2 cellular contexts compared by ENCODE assay signal in genomic region chr19:38908854-38909253, GRCh38.
TF ChIP-seq lines count a peak whose summit lies in the region.

No MANE protein-coding gene starts in this region.

TF ChIP-seq in A549, 52 proteins besides CTCF, POLR2A, EP300 and RAD21:
- no peak for TF ChIP-seq KDM1A (IDR thresholded peaks at IDR 0.05; ENCODE audit: low read depth)
- peak; percentile 80 for TF ChIP-seq POLR2AphosphoS2 (conservative IDR thresholded peaks at IDR 0.05; ENCODE audit: low read length)

TF ChIP-seq in K562, 482 proteins besides CTCF, POLR2A, EP300 and RAD21:
- TF ChIP-seq POLR2G (IDR thresholded peaks at IDR 0.05; ENCODE audit: low read depth, low read length) (0 out of 2 replicates have a peak, but pooled peaks have one; percentile 43), FUS (optimal IDR thresholded peaks at IDR 0.05; ENCODE audit: low read depth, low read length) (no peak), HOMEZ (CRISPR knock-in tag; IDR thresholded peaks at IDR 0.05) (no peak)
